ENCODE assay signal across 8 cellular contexts in genomic region chr22:36328635-36329216, GRCh38. TPM values are rescaled to one million over a fixed set of nuclear protein-coding genes. Genes with fewer than 3 reads are reported as not detected.
DNase-seq lines count a peak whose midpoint lies in the region; ATAC-seq and TF ChIP-seq lines count a peak whose summit lies in the region.

No MANE protein-coding gene starts in this region.

- peaks cover 61% of the 10 kb centered on the region for H3K4me1 Mint-ChIP-seq in memory B cell

- peak overlapping the region; percentile 88 to 98 for H3K27ac ChIP-seq in SK-N-SH (ENCODE audit: low read depth in 2 of 2, low read length in 1 of 2)
- peak overlapping the region; percentile 3 for H3K27ac ChIP-seq in substantia nigra (ENCODE audit: low read depth, low read length, poor library complexity, severe bottlenecking)

- no peak for TF ChIP-seq RAD21 in SK-N-SH (IDR thresholded peaks at IDR 0.05; ENCODE audit: low read length)

- peaks cover 47 to 51% of the 10 kb centered on the region in 2 experiments for H3K36me3 ChIP-seq in SK-N-SH (replicated peaks in 1 of 2; ENCODE audit: control insufficient read depth in 1 of 2, insufficient read depth in 2 of 2, low read length in 1 of 2)

- TF ChIP-seq EP300 in SK-N-SH (IDR thresholded peaks at IDR 0.05; ENCODE audit: borderline replicate concordance in 1 of 2, low read depth in 1 of 2, low read length in 1 of 2) = 0 out of 4 replicates have a peak, but pooled peaks of 1 of the 2 experiments have one; percentile 10

- H3K9me3 ChIP-seq in SK-N-SH = no peaks in the 10 kb centered on the region

- peak; percentile 37 for ATAC-seq in memory B cell (ENCODE audit: low read depth)
- no peak for ATAC-seq in HG02798 (IDR thresholded peaks at IDR 0.05; ENCODE audit: poor library complexity, unreplicated experiment)

- no peaks in the 10 kb centered on the region for H3K9me3 Mint-ChIP-seq in memory B cell

- H3K9me2 ChIP-seq in SK-N-SH = no peaks in the 10 kb centered on the region

- no peak overlapping the region for H3K4me3 ChIP-seq in SK-N-SH (ENCODE audit: low read depth in 2 of 2, low read length in 1 of 2)

- H3K36me3 Mint-ChIP-seq in memory B cell = peaks cover 28% of the 10 kb centered on the region

- H2AFZ ChIP-seq in SK-N-SH (ENCODE audit: low read depth) = no peak overlapping the region

- peaks cover 70% of the 10 kb centered on the region for H3F3A ChIP-seq in SK-N-SH (replicated peaks; ENCODE audit: insufficient read depth)

- TF ChIP-seq POLR2A in GM19099 (IDR thresholded peaks at IDR 0.05; ENCODE audit: extremely low read depth, insufficient read length, low read depth) = peak; percentile 5

- peaks cover 3% of the 10 kb centered on the region; the same call in 1 of the 2 replicates for H4K20me1 ChIP-seq in SK-N-SH (ENCODE audit: insufficient read depth)

- H3K4me2 ChIP-seq in SK-N-SH = peak overlapping the region; percentile 63

- H3K27me3 Mint-ChIP-seq in memory B cell = no peaks in the 10 kb centered on the region

- POLR2A ChIA-PET in SK-N-SH (lab: Yijun Ruan, JAX) = no interaction called here

- H3K27me3 ChIP-seq in SK-N-SH (ENCODE audit: insufficient read depth) = no peaks in the 10 kb centered on the region

- 81% methylated on average over 9 of the region's 23 CpGs for WGBS in SK-N-SH (ENCODE audit: low lambda C conversion rate)

- TF ChIP-seq CTCF in SK-N-SH (IDR thresholded peaks at IDR 0.05) = no peak

- peak overlapping the region; percentile 79 for H3K4me3 Mint-ChIP-seq in memory B cell

- H3K27ac Mint-ChIP-seq in memory B cell = peak overlapping the region; percentile 96

- H3K4me1 ChIP-seq in SK-N-SH (ENCODE audit: control insufficient read depth in 1 of 2, insufficient read depth in 2 of 2, low read depth in 1 of 2, low read length in 1 of 2) = peaks cover 56 to 91% of the 10 kb centered on the region in 2 experiments

- DNase-seq in SK-N-SH = no peak
- peak; percentile 85 for DNase-seq in dedifferentiated amniotic fluid mesenchymal stem cell (ENCODE audit: extremely low spot score)
- DNase-seq in memory B cell (ENCODE audit: low spot score in 2 of 2) = peak in 1 of 2 donors; percentile 30
- DNase-seq in substantia nigra (lab: John Stamatoyannopoulos, UW) = peak in 3 of 49 donors; percentile 28 to 30 (median 29)
- no peak for DNase-seq in NOMO-1 treated with DMSO at 0.1 percent for 48 hours (lab: John Stamatoyannopoulos, UW; ENCODE audit: unreplicated experiment)
- no peak for DNase-seq in amygdala (lab: John Stamatoyannopoulos, UW)

- CTCF ChIA-PET in SK-N-SH (lab: Yijun Ruan, JAX) = interaction anchor here (0.7 to 2.5 kb wide), 5 partner anchors 10 to 142 kb away, joined by 3 to 17 read pairs (median 4); no protein-coding TSS in a partner anchor

- peak overlapping the region; percentile 74 for H3K9ac ChIP-seq in SK-N-SH

- peaks cover 100% of the 10 kb centered on the region for H3K79me2 ChIP-seq in SK-N-SH (ENCODE audit: insufficient read depth)

TF ChIP-seq in SK-N-SH, 30 proteins besides CTCF, POLR2A, EP300 and RAD21:
- TF ChIP-seq NRF1 (IDR thresholded peaks at IDR 0.05; ENCODE audit: low read depth, low read length) (no peak), JUND (IDR thresholded peaks at IDR 0.05) (no peak), EZH2phosphoT487 (IDR thresholded peaks at IDR 0.05; ENCODE audit: borderline replicate concordance, low read depth) (no peak), TAF1 (IDR thresholded peaks at IDR 0.05; ENCODE audit: borderline replicate concordance, low read depth, low read length) (no peak), MAX (IDR thresholded peaks at IDR 0.05; ENCODE audit: low read depth) (peak; percentile 84), IRF3 (IDR thresholded peaks at IDR 0.05; ENCODE audit: low read depth, low read length) (no peak), TCF12 (IDR thresholded peaks at IDR 0.05) (0 out of 2 replicates have a peak, but pooled peaks have one; percentile 18), FOSL2 (IDR thresholded peaks at IDR 0.05; ENCODE audit: borderline replicate concordance, low read depth) (peak; percentile 48; the same call in 1 of the 2 replicates), SIN3A (IDR thresholded peaks at IDR 0.05; ENCODE audit: borderline replicate concordance, low read depth, low read length) (no peak), ELF1 (IDR thresholded peaks at IDR 0.05) (no peak), RXRA (IDR thresholded peaks at IDR 0.05; ENCODE audit: borderline replicate concordance, low read depth) (no peak), RFX5 (IDR thresholded peaks at IDR 0.05; ENCODE audit: low read length) (no peak), YY1 (IDR thresholded peaks at IDR 0.05; ENCODE audit: low read depth) (no peak), USF1 (IDR thresholded peaks at IDR 0.05; ENCODE audit: borderline replicate concordance, low read depth) (no peak)

RNA-seq across cellular contexts. Expression of gene MYH9, which starts 59.0 kb away (rescaled TPM):
- 202 and 303 TPM in 2 replicates for polyA plus RNA-seq in SK-N-SH (2012; rRNA removed)
- polyA plus RNA-seq in SK-N-SH (2012; cell fraction: cytosol; rRNA removed) = 181 and 225 TPM in 2 replicates
- 401 and 439 TPM in 2 replicates for polyA plus RNA-seq in SK-N-SH (2012; cell fraction: nucleus; rRNA removed)
